ENCODE assay signal across 13 cellular contexts in genomic region chr16:51556694-51557327, GRCh38.
DNase-seq lines count a peak whose midpoint lies in the region; ATAC-seq, FAIRE-seq and TF ChIP-seq lines count a peak whose summit lies in the region.
"Had no signal": no experiment of that assay in that cellular context is flagged by ENCODE, and none has a peak within 500 bp of the region (broad histone marks: within the 10 kb centered on the region; RNA-seq: fewer than 3 reads in every experiment).

No MANE protein-coding gene starts in this region.

- BruUV-seq in IMR-90 (replicated peaks; lab: Mats Ljungman, UMichigan) (no TSS peak), mammary epithelial cell (replicated peaks; lab: Mats Ljungman, UMichigan) (no TSS peak)

- ATAC-seq in IMR-90 (ENCODE audit: low read depth) (peak; percentile 95), HG03108 (IDR thresholded peaks at IDR 0.05; ENCODE audit: unreplicated experiment) (no peak)

- peak overlapping the region; percentile 24 for H3K18ac ChIP-seq in IMR-90 (ENCODE audit: low read depth, low read length)

- dilution Hi-C loops in IMR-90 (cut with HindIII; ENCODE audit: low sequenced_read_pairs, unreplicated experiment) (no loop called here), mammary epithelial cell (cut with HindIII; ENCODE audit: low sequenced_read_pairs) (no loop called here)

- H3K27ac Mint-ChIP-seq in activated T-helper 2 cell treated with anti-CD3 and anti-CD28 coated beads, Interferon-gamma antibody, Interleukin-2, Interleukin-4, amounts not matched to agents 10 μg/mL and 5 μg/mL and 100 μg/mL, durations not matched to agents 14 hours and 24 hours and 36 hours, result no peak overlapping the region
- H3K27ac Mint-ChIP-seq: naive B cell had no signal

- H3K9me3 ChIP-seq in IMR-90 (ENCODE audit: control insufficient read depth, insufficient read depth, low read length) (no peaks in the 10 kb centered on the region), mammary epithelial cell (replicated peaks; ENCODE audit: insufficient read depth, low read length) (no peaks in the 10 kb centered on the region)
- H3K9me3 ChIP-seq: suprapubic skin had no signal

- H3K79me2 ChIP-seq in mammary epithelial cell (ENCODE audit: insufficient read depth, low read length), result no peaks in the 10 kb centered on the region

- peaks cover 6% of the 10 kb centered on the region; the same call in 1 of the 2 replicates for H3K9me1 ChIP-seq in IMR-90 (ENCODE audit: insufficient read depth, low read length)

- no peak overlapping the region for H2BK5ac ChIP-seq in IMR-90 (ENCODE audit: low read depth, low read length, poor library complexity, severe bottlenecking)

- H3K36me3 Mint-ChIP-seq in activated T-helper 2 cell treated with anti-CD3 and anti-CD28 coated beads, Interferon-gamma antibody, Interleukin-2, Interleukin-4, amounts not matched to agents 10 μg/mL and 5 μg/mL and 100 μg/mL, durations not matched to agents 14 hours and 24 hours and 36 hours (ENCODE audit: low read depth), result no peaks in the 10 kb centered on the region
- H3K36me3 Mint-ChIP-seq: naive B cell had no signal

- TF ChIP-seq RAD21 in IMR-90 (IDR thresholded peaks at IDR 0.05; ENCODE audit: low read length), result peak; percentile 30

- H3K36me3 ChIP-seq in IMR-90 (ENCODE audit: control insufficient read depth, insufficient read depth, low read length) (no peaks in the 10 kb centered on the region), mammary epithelial cell (ENCODE audit: insufficient read depth, low read length) (no peaks in the 10 kb centered on the region)
- H3K36me3 ChIP-seq: cardiac muscle cell, suprapubic skin had no signal

- no peak overlapping the region for H3K23ac ChIP-seq in IMR-90 (ENCODE audit: low read depth, low read length)

- in situ Hi-C loops in IMR-90 (cut with MboI; ENCODE audit: low sequenced_read_pairs) (no loop called here), mammary epithelial cell (cut with MboI; ENCODE audit: low sequenced_read_pairs in 2 of 2) (no loop called here)

- H3K4me3 ChIP-seq in IMR-90 (ENCODE audit: insufficient read depth, low read depth, low read length) (no peak overlapping the region), mammary epithelial cell (replicated peaks in 1 of 3; ENCODE audit: insufficient read depth in 1 of 3, low read depth in 2 of 3, low read length in 3 of 3) (no peak overlapping the region)
- H3K4me3 ChIP-seq: cardiac muscle cell, suprapubic skin had no signal

- FAIRE-seq in HTR-8/SVneo (lab: Jason Lieb, UNC), result no peak

- H3K27me3 ChIP-seq in IMR-90 (ENCODE audit: control insufficient read depth, insufficient read depth, low read length) (no peaks in the 10 kb centered on the region), mammary epithelial cell (ENCODE audit: insufficient read depth, low read length) (no peaks in the 10 kb centered on the region)
- H3K27me3 ChIP-seq: cardiac muscle cell, suprapubic skin had no signal

- no peak overlapping the region for H3K56ac ChIP-seq in IMR-90 (ENCODE audit: extremely low read depth, insufficient read depth, low read length)

- peak overlapping the region; percentile 77; the same call in 1 of the 2 replicates for H3K4ac ChIP-seq in IMR-90 (ENCODE audit: low read depth, low read length)

- H2AFZ ChIP-seq in IMR-90 (replicated peaks; ENCODE audit: low read length, poor library complexity), result peak overlapping the region; percentile 19
- H2AFZ ChIP-seq in mammary epithelial cell (ENCODE audit: low read depth, low read length), result peak overlapping the region; percentile 47

- TF ChIP-seq POLR2A in IMR-90 (IDR thresholded peaks at IDR 0.05; ENCODE audit: low read depth, low read length), result 0 out of 2 replicates have a peak, but pooled peaks have one; percentile 31

- POLR2A ChIA-PET in IMR-90 (lab: Charles Lee; ENCODE audit: unreplicated experiment), result interaction anchor here (0.5 kb wide), 1 partner anchor 186 kb away, joined by 3 read pairs; no protein-coding TSS in a partner anchor

- no peak overlapping the region for H2AK9ac ChIP-seq in IMR-90 (replicated peaks; ENCODE audit: low read depth, low read length, poor library complexity)

- 5% methylated on average over 4 of the region's 9 CpGs; no CpG with 5 or more reads in 1 of the 2 experiments for WGBS in IMR-90 (ENCODE audit: extremely low coverage in 2 of 2, insufficient read length in 1 of 2), 2 experiments
- 23% methylated on average over 8 of the region's 9 CpGs for WGBS in mammary epithelial cell (ENCODE audit: low coverage, missing lambda C conversion rate)

- peaks cover 9% of the 10 kb centered on the region for H3K4me1 ChIP-seq in IMR-90 (ENCODE audit: control insufficient read depth, insufficient read depth, low read length)
- peaks cover 46% of the 10 kb centered on the region for H3K4me1 ChIP-seq in mammary epithelial cell (ENCODE audit: insufficient read depth, low read length)

- peak overlapping the region; percentile 71 for H2BK120ac ChIP-seq in IMR-90 (ENCODE audit: low read depth, low read length)

- TF ChIP-seq CTCF in IMR-90 (conservative IDR thresholded peaks at IDR 0.05; ENCODE audit: low read depth, low read length) (peak; percentile 20), mammary epithelial cell (conservative IDR thresholded peaks at IDR 0.05 in 1 of 2, IDR thresholded peaks at IDR 0.05 in 1 of 2; ENCODE audit: extremely low read depth in 1 of 2, insufficient read depth in 1 of 2, low read depth in 1 of 2, low read length in 2 of 2) (no peak)

- peaks cover 27% of the 10 kb centered on the region for H3K9me3 Mint-ChIP-seq in activated T-helper 2 cell treated with anti-CD3 and anti-CD28 coated beads, Interferon-gamma antibody, Interleukin-2, Interleukin-4, amounts not matched to agents 10 μg/mL and 5 μg/mL and 100 μg/mL, durations not matched to agents 14 hours and 24 hours and 36 hours

- H4K5ac ChIP-seq in IMR-90 (ENCODE audit: low read depth, low read length), result no peak overlapping the region

- intact Hi-C loops in IMR-90 (cut with micrococcal nuclease) (loop anchor here (5.0 kb wide), 1 partner anchor 125 kb away; no protein-coding TSS in a partner anchor), mammary epithelial cell (cut with micrococcal nuclease) (loop anchor here (10.0 kb wide), 1 partner anchor 132 kb away; no protein-coding TSS in a partner anchor)
- intact Hi-C loops in activated T-helper 2 cell treated with anti-CD3 and anti-CD28 coated beads, Interferon-gamma antibody, Interleukin-2, Interleukin-4, amounts not matched to agents 10 μg/mL and 5 μg/mL and 100 μg/mL, durations not matched to agents 14 hours and 24 hours and 36 hours (cut with micrococcal nuclease), result no loop called here

- no peaks in the 10 kb centered on the region for H3K27me3 Mint-ChIP-seq in activated T-helper 2 cell treated with anti-CD3 and anti-CD28 coated beads, Interferon-gamma antibody, Interleukin-2, Interleukin-4, amounts not matched to agents 10 μg/mL and 5 μg/mL and 100 μg/mL, durations not matched to agents 14 hours and 24 hours and 36 hours (ENCODE audit: low read depth)
- H3K27me3 Mint-ChIP-seq: naive B cell had no signal

- H3K9ac ChIP-seq in IMR-90 (ENCODE audit: low read depth, low read length), result no peak overlapping the region
- H3K9ac ChIP-seq in mammary epithelial cell (ENCODE audit: insufficient read depth, low read length), result no peak overlapping the region

- CTCF ChIA-PET in IMR-90 (lab: Yijun Ruan, JAX) (interaction anchor here (0.6 to 2.2 kb wide), 3 partner anchors 12 to 425 kb away, joined by 3 to 8 read pairs (median 5); no protein-coding TSS in a partner anchor), mammary epithelial cell (lab: Charles Lee; ENCODE audit: low non-redundant PET) (no interaction called here)

- no peaks in the 10 kb centered on the region for H3K4me1 Mint-ChIP-seq in activated T-helper 2 cell treated with anti-CD3 and anti-CD28 coated beads, Interferon-gamma antibody, Interleukin-2, Interleukin-4, amounts not matched to agents 10 μg/mL and 5 μg/mL and 100 μg/mL, durations not matched to agents 14 hours and 24 hours and 36 hours (ENCODE audit: low read depth)
- H3K4me1 Mint-ChIP-seq: naive B cell had no signal

- peak overlapping the region; percentile 38; the same call in 1 of the 2 replicates for H4K91ac ChIP-seq in IMR-90 (ENCODE audit: insufficient read depth, low read depth, low read length)

- H4K20me1 ChIP-seq in IMR-90 (ENCODE audit: insufficient read depth, low read length), result no peaks in the 10 kb centered on the region
- no peaks in the 10 kb centered on the region for H4K20me1 ChIP-seq in mammary epithelial cell (ENCODE audit: insufficient read depth, low read length)

- H4K8ac ChIP-seq in IMR-90 (ENCODE audit: low read depth in 2 of 2, low read length in 2 of 2), result peak overlapping the region in 1 of 2 experiments; percentile 32; a peak in 1 of 4 replicates

- H3K4me2 ChIP-seq in IMR-90 (ENCODE audit: low read depth, low read length), result peak overlapping the region; percentile 44
- H3K4me2 ChIP-seq in mammary epithelial cell (ENCODE audit: insufficient read depth, low read depth, low read length), result peak overlapping the region; percentile 38

- DNase-seq in AG08395 (ENCODE audit: low spot score) (peak; percentile 84), IMR-90 (peak; percentile 96), mammary epithelial cell (peak; percentile 93), left kidney (ENCODE audit: low read depth, low spot score) (peak; percentile 90), NCI-H2196 treated with DMSO at 0.1 percent for 48 hours (lab: John Stamatoyannopoulos, UW; ENCODE audit: unreplicated experiment) (no peak), HTR-8/SVneo (ENCODE audit: insufficient read length, low spot score) (no peak)
- DNase-seq in activated T-helper 2 cell treated with anti-CD3 and anti-CD28 coated beads, Interferon-gamma antibody, Interleukin-2, Interleukin-4, amounts not matched to agents 10 μg/mL and 5 μg/mL and 100 μg/mL, durations not matched to agents 14 hours and 24 hours and 36 hours (ENCODE audit: low spot score), result no peak
- DNase-seq: naive B cell; NCI-H1436 treated with DMSO at 0.1 percent for 48 hours; stimulated activated CD4-positive, alpha-beta T cell treated with anti-CD3 and anti-CD28 coated beads, Interleukin-2, amount 100 ng/mL, for 48 hours had no signal

- no peak overlapping the region for H3K14ac ChIP-seq in IMR-90 (replicated peaks; ENCODE audit: low read depth, low read length)

- no peaks in the 10 kb centered on the region for H3K79me1 ChIP-seq in IMR-90 (ENCODE audit: low read depth in 1 of 2, low read length in 2 of 2)

- H2BK20ac ChIP-seq in IMR-90 (ENCODE audit: low read depth, low read length), result peak overlapping the region; percentile 69

- peak overlapping the region; percentile 5; the same call in 1 of the 2 replicates for H3K27ac ChIP-seq in IMR-90 (ENCODE audit: insufficient read depth, low read length)
- peak overlapping the region; percentile 30 for H3K27ac ChIP-seq in mammary epithelial cell (ENCODE audit: insufficient read depth, low read depth, low read length)
- H3K27ac ChIP-seq: cardiac muscle cell, suprapubic skin had no signal

- no peak overlapping the region for H3K4me3 Mint-ChIP-seq in activated T-helper 2 cell treated with anti-CD3 and anti-CD28 coated beads, Interferon-gamma antibody, Interleukin-2, Interleukin-4, amounts not matched to agents 10 μg/mL and 5 μg/mL and 100 μg/mL, durations not matched to agents 14 hours and 24 hours and 36 hours (ENCODE audit: low read depth)
- H3K4me3 Mint-ChIP-seq: naive B cell had no signal

- no peak overlapping the region for H2AK5ac ChIP-seq in IMR-90 (ENCODE audit: low read depth, low read length)

- H2BK15ac ChIP-seq in IMR-90 (ENCODE audit: low read depth, low read length), result 0 out of 3 replicates have a peak overlapping the region, but pooled peaks have one; percentile 11

Comparison
In these comparisons a context has a peak if more than half of its experiments do, and no peak if none do; other contexts are left out.
1. DNase-seq: peak in AG08395 (single experiment), IMR-90 (single experiment), mammary epithelial cell (single experiment) and left kidney (single experiment); none in NCI-H2196 treated with DMSO at 0.1 percent for 48 hours (single experiment), activated T-helper 2 cell treated with anti-CD3 and anti-CD28 coated beads, Interferon-gamma antibody, Interleukin-2, Interleukin-4, amounts not matched to agents 10 μg/mL and 5 μg/mL and 100 μg/mL, durations not matched to agents 14 hours and 24 hours and 36 hours (single experiment) and HTR-8/SVneo (single experiment).